ENCODE assay signal across 11 cellular contexts in genomic region chr5:133386662-133387061, GRCh38.
"Had no signal": no experiment of that assay in that cellular context is flagged by ENCODE, and none has a peak within 500 bp of the region (broad histone marks: within the 10 kb centered on the region; RNA-seq: fewer than 3 reads in every experiment).

No MANE protein-coding gene starts in this region.

- H3K36me3 Mint-ChIP-seq: activated naive CD8-positive, alpha-beta T cell treated with anti-CD3 and anti-CD28 coated beads, Interleukin-2, amount 10 ng/mL, durations not matched to agents 7 days and 5 days had no signal

- ATAC-seq: body of pancreas had no signal

- H3K9me3 ChIP-seq: body of pancreas, spleen, transverse colon, vagina had no signal

- H3K27ac Mint-ChIP-seq: activated naive CD8-positive, alpha-beta T cell treated with anti-CD3 and anti-CD28 coated beads, Interleukin-2, amount 10 ng/mL, durations not matched to agents 7 days and 5 days; nephron had no signal

- H3K27ac ChIP-seq: body of pancreas, spleen, transverse colon, vagina had no signal

- H3K36me3 ChIP-seq: spleen, transverse colon, vagina had no signal

- H3K27me3 ChIP-seq: body of pancreas, transverse colon, vagina had no signal

- DNase-seq: activated gamma-delta T cell; activated naive CD8-positive, alpha-beta T cell treated with anti-CD3 and anti-CD28 coated beads, Interleukin-2, amount 10 ng/mL, durations not matched to agents 7 days and 5 days; amygdala; body of pancreas; midbrain; SIG-M5; spleen; stimulated activated naive CD4-positive, alpha-beta T cell treated with Interleukin-2 at 50 U/mL for 16 hours; transverse colon had no signal

- H3K4me1 ChIP-seq: body of pancreas, spleen, transverse colon, vagina had no signal

- H3K4me3 Mint-ChIP-seq: activated naive CD8-positive, alpha-beta T cell treated with anti-CD3 and anti-CD28 coated beads, Interleukin-2, amount 10 ng/mL, durations not matched to agents 7 days and 5 days; nephron had no signal

- H3K4me1 Mint-ChIP-seq: activated naive CD8-positive, alpha-beta T cell treated with anti-CD3 and anti-CD28 coated beads, Interleukin-2, amount 10 ng/mL, durations not matched to agents 7 days and 5 days had no signal

- H3K9me3 Mint-ChIP-seq: activated naive CD8-positive, alpha-beta T cell treated with anti-CD3 and anti-CD28 coated beads, Interleukin-2, amount 10 ng/mL, durations not matched to agents 7 days and 5 days; nephron had no signal

- H3K4me3 ChIP-seq: body of pancreas, spleen, transverse colon, vagina had no signal
